In the genomic region with DNA sequence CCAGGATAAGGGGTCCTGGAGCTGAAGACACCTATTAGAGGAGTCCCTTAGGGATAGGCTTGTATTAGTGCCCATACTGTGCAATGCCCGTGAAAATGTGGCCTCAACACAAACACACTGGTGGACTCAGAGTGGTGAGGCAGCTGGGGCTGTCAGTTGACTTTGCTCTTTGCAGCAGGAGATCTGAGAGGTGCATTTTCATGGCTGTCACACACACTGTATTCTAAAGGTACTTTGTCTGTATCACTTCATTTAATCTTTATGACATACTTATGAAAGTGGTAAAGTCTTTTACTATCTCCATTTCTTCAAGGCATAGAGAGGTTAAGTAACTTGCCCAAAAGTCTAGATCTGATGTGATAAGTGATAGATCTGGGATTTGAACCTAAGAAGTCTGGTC, we compare ENCODE assay signal across 28 cellular contexts.
"Had no signal": no experiment of that assay in that cellular context is flagged by ENCODE, and none has a peak within 500 bp of the region (broad histone marks: within the 10 kb centered on the region; RNA-seq: fewer than 3 reads in every experiment).

No MANE protein-coding gene starts in this region.

- H3K9me3 ChIP-seq: ovary, psoas muscle, right lobe of liver, sigmoid colon, suprapubic skin, testis, tibial artery, upper lobe of left lung, vagina had no signal

- H3K4me1 ChIP-seq: parathyroid adenoma, psoas muscle, right lobe of liver, sigmoid colon, spleen, suprapubic skin, testis, upper lobe of left lung, vagina had no signal

- H3K27ac ChIP-seq: neural progenitor cell, ovary, parathyroid adenoma, psoas muscle, right lobe of liver, sigmoid colon, spleen, suprapubic skin, testis, tibial artery, upper lobe of left lung, vagina had no signal

- H3K36me3 ChIP-seq: neural progenitor cell, ovary, right lobe of liver, sigmoid colon, spleen, suprapubic skin, tibial artery, upper lobe of left lung, vagina had no signal

- ATAC-seq: natural killer cell; psoas muscle; right cardiac atrium; right lobe of liver; stimulated activated memory B cell treated with anti-CD40 and anti-IgM and Interleukin-4, amounts not matched to agents 10 μg/mL and 1 μg/mL and 100 μg/mL, for 72 hours; stimulated activated naive CD8-positive, alpha-beta T cell treated with anti-CD3 and anti-CD28 coated beads, Interleukin-15, amount 100 ng/mL, for 72 hours; stimulated activated naive CD8-positive, alpha-beta T cell treated with anti-CD3 and anti-CD28 coated beads, Interleukin-15, Interleukin-2, amounts not matched to agents 100 U/mL and 50 U/mL, for 24 hours had no signal

- H3K27me3 ChIP-seq: neural progenitor cell, ovary, right lobe of liver, sigmoid colon, suprapubic skin, testis, tibial artery, upper lobe of left lung, vagina had no signal

- H3K9ac ChIP-seq: neural progenitor cell, parathyroid adenoma had no signal

- H3K4me3 ChIP-seq: neural progenitor cell, ovary, psoas muscle, right lobe of liver, sigmoid colon, smooth muscle cell, spleen, suprapubic skin, testis, tibial artery, upper lobe of left lung, vagina had no signal

- DNase-seq: natural killer cell; occipital lobe; ovary; posterior cingulate gyrus; psoas muscle; right cardiac atrium; right lobe of liver; sigmoid colon; spleen; stimulated activated CD4-positive, alpha-beta T cell treated with anti-CD3 and anti-CD28 coated beads, Interleukin-12 subunit alpha, Interleukin-12 subunit beta, amount 100 ng/mL, for 4 hours; stimulated activated CD4-positive, alpha-beta T cell treated with anti-CD3 and anti-CD28 coated beads, Interleukin-1b, Interleukin-23, amount 100 ng/mL, for 48 hours; stimulated activated CD4-positive, alpha-beta T cell treated with anti-CD3 and anti-CD28 coated beads, Interleukin-4, amount 100 ng/mL, for 1 hour; stimulated activated CD4-positive, alpha-beta T cell treated with anti-CD3 and anti-CD28 coated beads, Interleukin-4, amount 100 ng/mL, for 4 hours; stimulated activated CD8-positive, alpha-beta memory T cell treated with anti-CD3 and anti-CD28 coated beads, Interleukin-4, amount 100 ng/mL, for 48 hours; stimulated activated naive CD4-positive, alpha-beta T cell; stimulated activated naive CD8-positive, alpha-beta T cell treated with anti-CD3 and anti-CD28 coated beads, Interleukin-15, amount 100 ng/mL, for 72 hours; stimulated activated naive CD8-positive, alpha-beta T cell treated with anti-CD3 and anti-CD28 coated beads, Interleukin-15, Interleukin-2, amounts not matched to agents 100 U/mL and 50 U/mL, for 24 hours; substantia nigra; testis; tibial artery; trophoblast cell; upper lobe of left lung had no signal
